ENCODE assay signal across 13 cellular contexts in the genomic region with DNA sequence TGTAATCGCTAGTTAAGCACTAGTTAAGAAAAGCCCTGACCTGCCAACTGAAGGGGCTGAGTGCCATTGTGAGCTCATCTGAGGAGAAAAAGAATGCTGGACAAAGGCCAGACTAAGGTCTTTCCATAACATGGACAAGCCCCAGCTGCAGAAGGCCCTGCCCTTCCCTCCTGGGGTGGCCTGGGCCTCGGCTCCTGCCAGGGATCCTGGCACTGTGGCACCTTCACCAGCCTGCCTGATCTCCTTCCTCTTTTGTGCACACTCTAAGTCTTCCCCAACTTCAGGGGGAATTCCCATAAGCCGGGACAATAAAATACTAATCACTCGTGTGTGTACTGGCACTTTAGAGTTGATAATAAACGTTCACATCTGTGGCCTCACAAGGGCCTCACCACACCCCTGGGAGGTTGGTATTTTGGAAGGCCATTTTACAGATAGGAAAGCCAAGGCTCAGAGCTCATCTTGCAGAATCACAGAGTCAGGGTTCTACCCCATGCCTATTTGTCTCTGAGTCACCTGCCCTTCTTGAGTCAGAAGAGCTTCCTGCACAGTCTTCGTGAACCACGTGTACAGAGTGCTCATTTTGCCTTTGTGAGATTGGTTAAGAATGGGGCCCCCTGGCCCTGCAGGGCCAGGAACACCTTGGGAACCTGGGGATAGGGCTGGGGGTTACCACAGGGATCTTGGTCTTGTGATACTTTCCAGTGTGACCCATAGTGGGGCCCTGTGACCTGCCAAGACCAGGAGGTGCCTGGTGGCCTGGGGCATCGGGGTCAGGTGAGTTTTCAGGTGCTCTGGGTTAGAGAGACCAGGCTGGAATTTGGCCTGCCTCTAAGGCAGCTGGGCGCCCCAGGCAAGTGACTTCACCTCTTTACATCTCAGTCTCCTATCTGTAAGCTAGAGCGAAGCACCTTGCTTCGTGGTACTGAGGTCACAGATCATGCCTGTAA. TPM values are rescaled to one million over a fixed set of nuclear protein-coding genes. Genes with fewer than 3 reads are reported as not detected.
DNase-seq lines count a peak whose midpoint lies in the region; ATAC-seq and TF ChIP-seq lines count a peak whose summit lies in the region.
"Had no signal": no experiment of that assay in that cellular context is flagged by ENCODE, and none has a peak within 500 bp of the region (broad histone marks: within the 10 kb centered on the region; RNA-seq: fewer than 3 reads in every experiment).

No MANE protein-coding gene starts in this region.

- peak; percentile 95 to 97 for ATAC-seq in naive B cell (ENCODE audit: low read depth in 2 of 2)
- ATAC-seq in GM18907 (IDR thresholded peaks at IDR 0.05; ENCODE audit: unreplicated experiment), result no peak
- no peak for ATAC-seq in lower lobe of right lung

- no peak overlapping the region for H3K27ac ChIP-seq in lower lobe of right lung

- intact Hi-C loops in activated T-helper 1 cell treated with anti-CD3 and anti-CD28 coated beads, Interleukin-12 subunit alpha, Interleukin-12 subunit beta, Interleukin-2, Interleukin-4 antibody, amounts not matched to agents 30 ng/mL and 10 ng/mL and 1 ng/mL, durations not matched to agents 14 hours and 24 hours and 36 hours (cut with micrococcal nuclease), result no loop called here
- intact Hi-C loops in lower lobe of right lung (cut with DNase I), result no loop called here

- TF ChIP-seq CTCF in GM13977 (IDR thresholded peaks at IDR 0.05; ENCODE audit: extremely low read depth, insufficient read depth, missing control alignments) (no peak), lower lobe of right lung (IDR thresholded peaks at IDR 0.05) (no peak)

- no peaks in the 10 kb centered on the region for H3K27me3 ChIP-seq in lower lobe of right lung (ENCODE audit: low read depth)

- H3K36me3 Mint-ChIP-seq in activated T-helper 1 cell treated with anti-CD3 and anti-CD28 coated beads, Interleukin-12 subunit alpha, Interleukin-12 subunit beta, Interleukin-2, Interleukin-4 antibody, amounts not matched to agents 30 ng/mL and 10 ng/mL and 1 ng/mL, durations not matched to agents 14 hours and 24 hours and 36 hours (ENCODE audit: low read depth), result no peaks in the 10 kb centered on the region
- no peaks in the 10 kb centered on the region for H3K36me3 Mint-ChIP-seq in naive B cell

- no peaks in the 10 kb centered on the region for H3K4me1 ChIP-seq in lower lobe of right lung

- peak; percentile 28 for DNase-seq in NK-92 treated with Interleukin-12 subunit alpha and Interleukin-12 subunit beta, amount 100 ng/mL, for 24 hours (lab: John Stamatoyannopoulos, UW)
- DNase-seq in NK-92 (lab: John Stamatoyannopoulos, UW; ENCODE audit: unreplicated experiment) (no peak), GM13977 (ENCODE audit: low spot score) (peak; percentile 61), naive B cell (peak; percentile 30), lower lobe of right lung (no peak), hypothalamus (lab: John Stamatoyannopoulos, UW) (no peak)
- DNase-seq in activated T-helper 1 cell treated with anti-CD3 and anti-CD28 coated beads, Interleukin-12 subunit alpha, Interleukin-12 subunit beta, Interleukin-2, Interleukin-4 antibody, amounts not matched to agents 30 ng/mL and 10 ng/mL and 1 ng/mL, durations not matched to agents 14 hours and 24 hours and 36 hours (ENCODE audit: low spot score), result no peak
- DNase-seq: cortex of kidney; DMS 273 treated with DMSO at 0.1 percent for 48 hours; RPMI8226; stimulated activated CD4-positive, alpha-beta T cell treated with anti-CD3 and anti-CD28 coated beads, Interleukin-4, amount 100 ng/mL, for 1 hour; substantia nigra had no signal

- peaks cover 7% of the 10 kb centered on the region for H3K27me3 Mint-ChIP-seq in activated T-helper 1 cell treated with anti-CD3 and anti-CD28 coated beads, Interleukin-12 subunit alpha, Interleukin-12 subunit beta, Interleukin-2, Interleukin-4 antibody, amounts not matched to agents 30 ng/mL and 10 ng/mL and 1 ng/mL, durations not matched to agents 14 hours and 24 hours and 36 hours (ENCODE audit: insufficient read depth)
- peaks cover 5 to 9% (median 9%) of the 10 kb centered on the region in 3 donors for H3K27me3 Mint-ChIP-seq in naive B cell

- in situ Hi-C loops in GM13977 (cut with MboI; ENCODE audit: low pct_unique_long_range_greater_than_20kb, low sequenced_read_pairs, unreplicated experiment), result no loop called here

- H3K4me3 Mint-ChIP-seq in activated T-helper 1 cell treated with anti-CD3 and anti-CD28 coated beads, Interleukin-12 subunit alpha, Interleukin-12 subunit beta, Interleukin-2, Interleukin-4 antibody, amounts not matched to agents 30 ng/mL and 10 ng/mL and 1 ng/mL, durations not matched to agents 14 hours and 24 hours and 36 hours, result no peak overlapping the region
- H3K4me3 Mint-ChIP-seq in naive B cell, result peak overlapping the region in 4 of 8 donors; percentile 10 to 56 (median 30)

- no peak overlapping the region for H3K4me3 ChIP-seq in lower lobe of right lung

- no peaks in the 10 kb centered on the region for H3K9me3 Mint-ChIP-seq in activated T-helper 1 cell treated with anti-CD3 and anti-CD28 coated beads, Interleukin-12 subunit alpha, Interleukin-12 subunit beta, Interleukin-2, Interleukin-4 antibody, amounts not matched to agents 30 ng/mL and 10 ng/mL and 1 ng/mL, durations not matched to agents 14 hours and 24 hours and 36 hours
- no peaks in the 10 kb centered on the region for H3K9me3 Mint-ChIP-seq in naive B cell

- no peaks in the 10 kb centered on the region for H3K9me3 ChIP-seq in lower lobe of right lung

- H3K27ac Mint-ChIP-seq in activated T-helper 1 cell treated with anti-CD3 and anti-CD28 coated beads, Interleukin-12 subunit alpha, Interleukin-12 subunit beta, Interleukin-2, Interleukin-4 antibody, amounts not matched to agents 30 ng/mL and 10 ng/mL and 1 ng/mL, durations not matched to agents 14 hours and 24 hours and 36 hours, result peak overlapping the region; percentile 1
- H3K27ac Mint-ChIP-seq in naive B cell, result peak overlapping the region; percentile 39 to 89 (median 62)

- H3K36me3 ChIP-seq in lower lobe of right lung, result no peaks in the 10 kb centered on the region

- H3K4me1 Mint-ChIP-seq in activated T-helper 1 cell treated with anti-CD3 and anti-CD28 coated beads, Interleukin-12 subunit alpha, Interleukin-12 subunit beta, Interleukin-2, Interleukin-4 antibody, amounts not matched to agents 30 ng/mL and 10 ng/mL and 1 ng/mL, durations not matched to agents 14 hours and 24 hours and 36 hours (ENCODE audit: low read depth), result peaks cover 11% of the 10 kb centered on the region
- peaks cover 10 to 22% (median 12%) of the 10 kb centered on the region in 3 donors for H3K4me1 Mint-ChIP-seq in naive B cell

RNA-seq across cellular contexts. Expression of gene TMPRSS13, which starts 9.6 kb away (rescaled TPM):
- 1.2 and 1.5 TPM in 2 replicates for total RNA-seq in activated T-helper 1 cell treated with anti-CD3 and anti-CD28 coated beads, Interleukin-12 subunit alpha, Interleukin-12 subunit beta, Interleukin-2, Interleukin-4 antibody, amounts not matched to agents 30 ng/mL and 10 ng/mL and 1 ng/mL, durations not matched to agents 14 hours and 24 hours and 36 hours
- under 1 TPM in 5 of 6 donors, not detected in 1; 0.24 to 0.87 (median 0.84) TPM for polyA plus RNA-seq in naive B cell (ENCODE audit: low read depth in 6 of 6)
- 7.0 TPM for total RNA-seq in lower lobe of right lung

RNA-seq across cellular contexts. Expression of gene FXYD6, which starts 43.1 kb away (rescaled TPM):
- not detected in 2 replicates for total RNA-seq in activated T-helper 1 cell treated with anti-CD3 and anti-CD28 coated beads, Interleukin-12 subunit alpha, Interleukin-12 subunit beta, Interleukin-2, Interleukin-4 antibody, amounts not matched to agents 30 ng/mL and 10 ng/mL and 1 ng/mL, durations not matched to agents 14 hours and 24 hours and 36 hours
- polyA plus RNA-seq in naive B cell (ENCODE audit: low read depth in 6 of 6), result not detected
- 61.2 TPM for total RNA-seq in lower lobe of right lung

Comparison
In these comparisons a context has a peak if more than half of its experiments do, and no peak if none do; other contexts are left out.
1. DNase-seq: peak in NK-92 treated with Interleukin-12 subunit alpha and Interleukin-12 subunit beta, amount 100 ng/mL, for 24 hours (single experiment), GM13977 (single experiment) and naive B cell (single experiment); none in NK-92 (single experiment), activated T-helper 1 cell treated with anti-CD3 and anti-CD28 coated beads, Interleukin-12 subunit alpha, Interleukin-12 subunit beta, Interleukin-2, Interleukin-4 antibody, amounts not matched to agents 30 ng/mL and 10 ng/mL and 1 ng/mL, durations not matched to agents 14 hours and 24 hours and 36 hours (single experiment), lower lobe of right lung (single experiment) and hypothalamus (0 of 51).
2. ATAC-seq: peak in naive B cell (2 of 2); none in GM18907 (single experiment) and lower lobe of right lung (0 of 2).
3. RNA of gene FXYD6, which starts 43.1 kb away (total RNA-seq): 61.2 TPM in lower lobe of right lung (single experiment); not detected in activated T-helper 1 cell treated with anti-CD3 and anti-CD28 coated beads, Interleukin-12 subunit alpha, Interleukin-12 subunit beta, Interleukin-2, Interleukin-4 antibody, amounts not matched to agents 30 ng/mL and 10 ng/mL and 1 ng/mL, durations not matched to agents 14 hours and 24 hours and 36 hours; every median in the first group is over 10 times any median in the second.